Comparison of ENCODE assay signal across 8 cellular contexts in the genomic region with DNA sequence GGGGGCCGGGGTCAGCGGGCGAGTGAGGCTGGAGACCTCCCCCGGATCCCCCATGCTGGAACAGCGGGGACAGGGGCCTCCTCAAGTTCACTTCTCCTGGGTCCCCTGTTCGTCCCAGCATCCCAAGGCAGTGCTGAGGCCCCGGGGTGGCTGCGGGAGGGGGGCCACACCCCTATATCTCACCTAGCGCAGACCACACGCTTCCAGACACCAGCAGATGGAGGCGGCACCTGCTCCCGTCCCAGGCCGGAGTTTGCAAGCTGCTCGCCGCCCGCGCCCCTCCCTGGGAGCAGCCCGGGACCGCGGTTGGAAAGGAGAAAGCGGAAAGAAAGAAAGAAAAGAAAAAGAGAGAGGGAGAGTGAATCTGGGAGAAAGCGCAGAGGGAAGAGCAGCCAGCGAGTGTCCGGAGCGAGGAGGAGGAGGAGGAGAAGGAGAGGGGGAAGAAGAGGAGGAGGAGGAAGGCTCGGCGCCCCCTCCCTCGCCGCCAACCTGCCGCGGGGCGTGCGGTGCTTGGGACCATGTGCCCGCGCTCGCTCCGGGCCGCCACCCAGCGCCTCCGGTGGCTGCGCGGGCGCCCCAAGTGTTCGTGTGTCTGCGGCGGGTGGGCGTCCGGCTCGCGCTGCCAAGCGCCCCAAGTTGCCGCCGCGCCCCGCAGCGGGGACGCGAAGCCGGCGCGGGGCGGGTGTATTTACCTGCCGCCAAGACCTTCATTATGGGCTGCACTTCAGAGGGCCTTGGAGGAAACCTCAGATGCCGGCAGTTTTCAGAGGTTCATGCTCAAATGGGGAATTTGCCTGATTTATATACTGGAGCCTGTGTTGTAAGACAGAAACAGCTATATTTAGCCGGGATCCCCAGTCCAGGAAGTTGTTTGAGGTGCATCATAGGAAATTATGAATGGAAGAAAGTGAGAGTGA. TPM values are rescaled to one million over a fixed set of nuclear protein-coding genes. Genes with fewer than 3 reads are reported as not detected.
DNase-seq lines count a peak whose midpoint lies in the region; ATAC-seq, FAIRE-seq and TF ChIP-seq lines count a peak whose summit lies in the region.

Gene LIF (minus strand): TSS at position 775 of the 917 bp plus-strand sequence. CDS start 64 bp downstream, at position 711.

- H3K4me1 Mint-ChIP-seq in activated CD8-positive, alpha-beta T cell treated with anti-CD3 and anti-CD28 coated beads for 36 hours (ENCODE audit: low read depth), result peaks cover 64% of the 10 kb centered on the region

- DNase-seq in CD1c-positive myeloid dendritic cell (ENCODE audit: extremely low spot score) (peak; percentile 50), LHCN-M2 (ENCODE audit: low read depth) (peak; percentile 79), endothelial cell of umbilical vein (ENCODE audit: low read depth, low spot score) (peak; percentile 19), myocyte (ENCODE audit: low read depth) (peak; percentile 66), tibial nerve (ENCODE audit: low spot score in 2 of 2) (no peak), NAMALWA (ENCODE audit: low spot score) (no peak)
- peak; percentile 74 for DNase-seq in activated CD8-positive, alpha-beta T cell treated with anti-CD3 and anti-CD28 coated beads for 36 hours

- peak; percentile 57 for ATAC-seq in activated CD8-positive, alpha-beta T cell treated with anti-CD3 and anti-CD28 coated beads for 36 hours
- no peak for ATAC-seq in GM21367 (IDR thresholded peaks at IDR 0.05; ENCODE audit: unreplicated experiment)

- H3K4me3 ChIP-seq in endothelial cell of umbilical vein (replicated peaks in 1 of 3; ENCODE audit: insufficient read depth in 1 of 3, low read depth in 1 of 3, low read length in 3 of 3) (peak within 1 kb of the TSS; percentile 13 to 51 (median 31)), tibial nerve (peak within 1 kb of the TSS; percentile 36 to 66 (median 55))

- H3K79me2 ChIP-seq in endothelial cell of umbilical vein (ENCODE audit: control insufficient read depth, insufficient read depth, low read length), result no peaks in the 10 kb centered on the region

- intact Hi-C loops in activated CD8-positive, alpha-beta T cell treated with anti-CD3 and anti-CD28 coated beads for 36 hours (cut with micrococcal nuclease), result loop anchor here (5.0 kb wide), 1 partner anchor 69 kb away; no protein-coding TSS in a partner anchor
- intact Hi-C loops in endothelial cell of umbilical vein (cut with micrococcal nuclease), result no loop called here

- no peaks in the 10 kb centered on the region for H3K9me3 Mint-ChIP-seq in activated CD8-positive, alpha-beta T cell treated with anti-CD3 and anti-CD28 coated beads for 36 hours

- dilution Hi-C loops in endothelial cell of umbilical vein (cut with MboI; ENCODE audit: extremely low pct_ligation_motif_present, low sequenced_read_pairs), result no loop called here

- H3K36me3 ChIP-seq in endothelial cell of umbilical vein (ENCODE audit: control insufficient read depth in 2 of 2, extremely low read depth in 1 of 2, insufficient read depth in 2 of 2, low read length in 2 of 2), result no peaks in the 10 kb centered on the region
- no peaks in the 10 kb centered on the region for H3K36me3 ChIP-seq in tibial nerve

- WGBS in tibial nerve, 2 donors, result 2% methylated on average over 44 to 48 of the region's 65 CpGs

- no peak within 1 kb of the TSS for H3K9ac ChIP-seq in endothelial cell of umbilical vein (replicated peaks; ENCODE audit: extremely low read depth, insufficient read depth, low read length)

- H3K4me3 Mint-ChIP-seq in activated CD8-positive, alpha-beta T cell treated with anti-CD3 and anti-CD28 coated beads for 36 hours, result peak within 1 kb of the TSS; percentile 97

- no peak for TF ChIP-seq CTCF in activated CD8-positive, alpha-beta T cell treated with anti-CD3 and anti-CD28 coated beads for 36 hours (IDR thresholded peaks at IDR 0.05)
- TF ChIP-seq CTCF in endothelial cell of umbilical vein (IDR thresholded peaks at IDR 0.05; ENCODE audit: extremely low read depth in 1 of 2, insufficient read depth in 1 of 2, low read depth in 1 of 2, low read length in 2 of 2) (no peak), tibial nerve (IDR thresholded peaks at IDR 0.05) (peak in 3 of 5 experiments; percentile 26 to 52 (median 32))

- no peak for TF ChIP-seq EP300 in tibial nerve (IDR thresholded peaks at IDR 0.05)

- no peaks in the 10 kb centered on the region for H4K20me1 ChIP-seq in endothelial cell of umbilical vein (replicated peaks; ENCODE audit: control insufficient read depth, extremely low read depth, insufficient read depth, low read length)

- H3K27ac ChIP-seq in endothelial cell of umbilical vein (ENCODE audit: insufficient read depth, low read depth, low read length), result no peak within 1 kb of the TSS
- peak within 1 kb of the TSS in 2 of 4 donors; percentile 60 to 62 for H3K27ac ChIP-seq in tibial nerve

- TF ChIP-seq POLR2A in endothelial cell of umbilical vein (IDR thresholded peaks at IDR 0.05; ENCODE audit: low read depth, low read length) (no peak), tibial nerve (IDR thresholded peaks at IDR 0.05) (no peak)

- BruUV-seq in endothelial cell of umbilical vein (replicated peaks; lab: Mats Ljungman, UMichigan), result TSS peak; percentile 55

- FAIRE-seq in endothelial cell of umbilical vein (lab: Jason Lieb, UNC), result peak; percentile 57

- H3K36me3 Mint-ChIP-seq in activated CD8-positive, alpha-beta T cell treated with anti-CD3 and anti-CD28 coated beads for 36 hours (ENCODE audit: low read depth), result peaks cover 46% of the 10 kb centered on the region

- H3K4me1 ChIP-seq in endothelial cell of umbilical vein (ENCODE audit: control insufficient read depth, extremely low read depth, insufficient read depth, low read length) (peaks cover 11% of the 10 kb centered on the region), tibial nerve (peaks cover 0 to 55% (median 21%) of the 10 kb centered on the region in 4 donors)

- H3K27me3 Mint-ChIP-seq in activated CD8-positive, alpha-beta T cell treated with anti-CD3 and anti-CD28 coated beads for 36 hours, result peaks cover 1% of the 10 kb centered on the region

- H3K9me3 ChIP-seq in endothelial cell of umbilical vein (replicated peaks; ENCODE audit: control insufficient read depth, insufficient read depth, low read length) (no peaks in the 10 kb centered on the region), tibial nerve (no peaks in the 10 kb centered on the region)

- POLR2A ChIA-PET in activated CD8-positive, alpha-beta T cell treated with anti-CD3 and anti-CD28 coated beads for 36 hours (lab: Charles Lee), result interaction anchor here (1.0 to 4.3 kb wide), 5 partner anchors 10 to 150 kb away, joined by 3 to 20 read pairs (median 7); no protein-coding TSS in a partner anchor
- POLR2A ChIA-PET in endothelial cell of umbilical vein (lab: Charles Lee), result no interaction called here

- H3K27ac Mint-ChIP-seq in activated CD8-positive, alpha-beta T cell treated with anti-CD3 and anti-CD28 coated beads for 36 hours, result peak within 1 kb of the TSS; percentile 94

- peaks cover 22 to 25% of the 10 kb centered on the region in 2 experiments for H3K27me3 ChIP-seq in endothelial cell of umbilical vein (ENCODE audit: control insufficient read depth in 2 of 2, insufficient read depth in 2 of 2, low read length in 2 of 2)
- peaks cover 0 to 8% of the 10 kb centered on the region in 2 donors for H3K27me3 ChIP-seq in tibial nerve

- no peaks in the 10 kb centered on the region for H3K9me1 ChIP-seq in endothelial cell of umbilical vein (replicated peaks; ENCODE audit: control insufficient read depth, extremely low read depth, insufficient read depth, low read length)

- peak within 1 kb of the TSS; percentile 87 for H2AFZ ChIP-seq in endothelial cell of umbilical vein (ENCODE audit: low read depth, low read length)

- peak within 1 kb of the TSS; percentile 81 for H3K4me2 ChIP-seq in endothelial cell of umbilical vein (ENCODE audit: insufficient read depth, low read length)

- CTCF ChIA-PET in activated CD8-positive, alpha-beta T cell treated with anti-CD3 and anti-CD28 coated beads for 36 hours (lab: Charles Lee), result interaction anchor here (0.6 to 3.6 kb wide), 4 partner anchors 17 to 144 kb away, joined by 3 to 10 read pairs (median 4); no protein-coding TSS in a partner anchor
- CTCF ChIA-PET in endothelial cell of umbilical vein (lab: Charles Lee), result interaction anchor here (0.6 to 1.5 kb wide), 3 partner anchors 9 to 139 kb away, joined by 3 read pairs; no protein-coding TSS in a partner anchor

TF ChIP-seq in endothelial cell of umbilical vein, 7 proteins besides CTCF, POLR2A, EP300 and RAD21:
- TF ChIP-seq, protein P1, sequence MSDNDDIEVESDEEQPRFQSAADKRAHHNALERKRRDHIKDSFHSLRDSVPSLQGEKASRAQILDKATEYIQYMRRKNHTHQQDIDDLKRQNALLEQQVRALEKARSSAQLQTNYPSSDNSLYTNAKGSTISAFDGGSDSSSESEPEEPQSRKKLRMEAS (IDR thresholded peaks at IDR 0.05; ENCODE audit: insufficient read depth, insufficient read length), result no peak
- TF ChIP-seq GATA2 (IDR thresholded peaks at IDR 0.05; ENCODE audit: insufficient read depth, insufficient read length, low read depth, low read length), result no peak
- no peak for TF ChIP-seq FOS (IDR thresholded peaks at IDR 0.05; ENCODE audit: borderline replicate concordance, insufficient read depth, low read length)
- no peak for TF ChIP-seq MYC (IDR thresholded peaks at IDR 0.05; ENCODE audit: low read depth, low read length)
- no peak for TF ChIP-seq EZH2 (IDR thresholded peaks at IDR 0.05; ENCODE audit: borderline replicate concordance, low read depth, low read length, severe bottlenecking)
- no peak for TF ChIP-seq JUN (IDR thresholded peaks at IDR 0.05; ENCODE audit: borderline replicate concordance, insufficient read depth, insufficient read length, low read depth)
- TF ChIP-seq POLR2AphosphoS5 (IDR thresholded peaks at IDR 0.05; ENCODE audit: insufficient read depth, low read depth, low read length), result no peak

RNA-seq across cellular contexts. Expression of gene LIF, which starts in this region (rescaled TPM):
- total RNA-seq in LHCN-M2 (2014; rRNA removed) (23.1 and 23.3 TPM in 2 replicates), endothelial cell of umbilical vein (0.27 and 0.35 TPM in 2 replicates), myocyte (13.5 and 14.8 TPM in 2 replicates), tibial nerve (under 1 TPM; 0.30 to 0.84 (median 0.72) TPM)
- polyA plus RNA-seq in LHCN-M2 (2012), result 63.2 TPM
- total RNA-seq in activated CD8-positive, alpha-beta T cell treated with anti-CD3 and anti-CD28 coated beads for 36 hours, result 100 to 1,000 TPM; 160 to 161 TPM
- polyA plus RNA-seq in endothelial cell of umbilical vein, result 0.12 and 0.35 TPM in 2 replicates
- polyA plus RNA-seq in endothelial cell of umbilical vein (2011; cell fraction: cytosol; rRNA removed), result 0.06 and 0.16 TPM in 2 replicates
- 0.66 and 1.1 TPM in 2 replicates for polyA plus RNA-seq in endothelial cell of umbilical vein (2011; cell fraction: nucleus; rRNA removed)
- polyA plus RNA-seq in endothelial cell of umbilical vein (2012), result 0.56 and 0.87 TPM in 2 replicates
- polyA minus RNA-seq in endothelial cell of umbilical vein, result 0.19 TPM in 1 of 2 replicates, not detected in the other
- polyA minus RNA-seq in endothelial cell of umbilical vein (2011; cell fraction: cytosol; rRNA and poly(A)+ RNA removed), result 1.1 TPM
- 0.24 and 1.2 TPM in 2 replicates for polyA minus RNA-seq in endothelial cell of umbilical vein (2011; cell fraction: nucleus; rRNA and poly(A)+ RNA removed)
- polyA plus RNA-seq in myocyte (2012), result 151 TPM

Comparison
In these comparisons a context has a peak if more than half of its experiments do, and no peak if none do; other contexts are left out.
1. DNase-seq: peak in CD1c-positive myeloid dendritic cell (single experiment), LHCN-M2 (single experiment), activated CD8-positive, alpha-beta T cell treated with anti-CD3 and anti-CD28 coated beads for 36 hours (single experiment), endothelial cell of umbilical vein (single experiment) and myocyte (single experiment); none in tibial nerve (0 of 2) and NAMALWA (single experiment).
2. CTCF ChIP-seq: peak in tibial nerve (3 of 5); none in activated CD8-positive, alpha-beta T cell treated with anti-CD3 and anti-CD28 coated beads for 36 hours (single experiment) and endothelial cell of umbilical vein (0 of 2).